Comparison of ENCODE assay signal across 1 cellular context in genomic region chr6:13524801-13525508, GRCh38.
TF ChIP-seq lines count a peak whose summit lies in the region.

No MANE protein-coding gene starts in this region.

TF ChIP-seq in GM23338, 12 proteins besides CTCF, POLR2A, EP300 and RAD21 (continued from another document):
- TF ChIP-seq, protein P1, sequence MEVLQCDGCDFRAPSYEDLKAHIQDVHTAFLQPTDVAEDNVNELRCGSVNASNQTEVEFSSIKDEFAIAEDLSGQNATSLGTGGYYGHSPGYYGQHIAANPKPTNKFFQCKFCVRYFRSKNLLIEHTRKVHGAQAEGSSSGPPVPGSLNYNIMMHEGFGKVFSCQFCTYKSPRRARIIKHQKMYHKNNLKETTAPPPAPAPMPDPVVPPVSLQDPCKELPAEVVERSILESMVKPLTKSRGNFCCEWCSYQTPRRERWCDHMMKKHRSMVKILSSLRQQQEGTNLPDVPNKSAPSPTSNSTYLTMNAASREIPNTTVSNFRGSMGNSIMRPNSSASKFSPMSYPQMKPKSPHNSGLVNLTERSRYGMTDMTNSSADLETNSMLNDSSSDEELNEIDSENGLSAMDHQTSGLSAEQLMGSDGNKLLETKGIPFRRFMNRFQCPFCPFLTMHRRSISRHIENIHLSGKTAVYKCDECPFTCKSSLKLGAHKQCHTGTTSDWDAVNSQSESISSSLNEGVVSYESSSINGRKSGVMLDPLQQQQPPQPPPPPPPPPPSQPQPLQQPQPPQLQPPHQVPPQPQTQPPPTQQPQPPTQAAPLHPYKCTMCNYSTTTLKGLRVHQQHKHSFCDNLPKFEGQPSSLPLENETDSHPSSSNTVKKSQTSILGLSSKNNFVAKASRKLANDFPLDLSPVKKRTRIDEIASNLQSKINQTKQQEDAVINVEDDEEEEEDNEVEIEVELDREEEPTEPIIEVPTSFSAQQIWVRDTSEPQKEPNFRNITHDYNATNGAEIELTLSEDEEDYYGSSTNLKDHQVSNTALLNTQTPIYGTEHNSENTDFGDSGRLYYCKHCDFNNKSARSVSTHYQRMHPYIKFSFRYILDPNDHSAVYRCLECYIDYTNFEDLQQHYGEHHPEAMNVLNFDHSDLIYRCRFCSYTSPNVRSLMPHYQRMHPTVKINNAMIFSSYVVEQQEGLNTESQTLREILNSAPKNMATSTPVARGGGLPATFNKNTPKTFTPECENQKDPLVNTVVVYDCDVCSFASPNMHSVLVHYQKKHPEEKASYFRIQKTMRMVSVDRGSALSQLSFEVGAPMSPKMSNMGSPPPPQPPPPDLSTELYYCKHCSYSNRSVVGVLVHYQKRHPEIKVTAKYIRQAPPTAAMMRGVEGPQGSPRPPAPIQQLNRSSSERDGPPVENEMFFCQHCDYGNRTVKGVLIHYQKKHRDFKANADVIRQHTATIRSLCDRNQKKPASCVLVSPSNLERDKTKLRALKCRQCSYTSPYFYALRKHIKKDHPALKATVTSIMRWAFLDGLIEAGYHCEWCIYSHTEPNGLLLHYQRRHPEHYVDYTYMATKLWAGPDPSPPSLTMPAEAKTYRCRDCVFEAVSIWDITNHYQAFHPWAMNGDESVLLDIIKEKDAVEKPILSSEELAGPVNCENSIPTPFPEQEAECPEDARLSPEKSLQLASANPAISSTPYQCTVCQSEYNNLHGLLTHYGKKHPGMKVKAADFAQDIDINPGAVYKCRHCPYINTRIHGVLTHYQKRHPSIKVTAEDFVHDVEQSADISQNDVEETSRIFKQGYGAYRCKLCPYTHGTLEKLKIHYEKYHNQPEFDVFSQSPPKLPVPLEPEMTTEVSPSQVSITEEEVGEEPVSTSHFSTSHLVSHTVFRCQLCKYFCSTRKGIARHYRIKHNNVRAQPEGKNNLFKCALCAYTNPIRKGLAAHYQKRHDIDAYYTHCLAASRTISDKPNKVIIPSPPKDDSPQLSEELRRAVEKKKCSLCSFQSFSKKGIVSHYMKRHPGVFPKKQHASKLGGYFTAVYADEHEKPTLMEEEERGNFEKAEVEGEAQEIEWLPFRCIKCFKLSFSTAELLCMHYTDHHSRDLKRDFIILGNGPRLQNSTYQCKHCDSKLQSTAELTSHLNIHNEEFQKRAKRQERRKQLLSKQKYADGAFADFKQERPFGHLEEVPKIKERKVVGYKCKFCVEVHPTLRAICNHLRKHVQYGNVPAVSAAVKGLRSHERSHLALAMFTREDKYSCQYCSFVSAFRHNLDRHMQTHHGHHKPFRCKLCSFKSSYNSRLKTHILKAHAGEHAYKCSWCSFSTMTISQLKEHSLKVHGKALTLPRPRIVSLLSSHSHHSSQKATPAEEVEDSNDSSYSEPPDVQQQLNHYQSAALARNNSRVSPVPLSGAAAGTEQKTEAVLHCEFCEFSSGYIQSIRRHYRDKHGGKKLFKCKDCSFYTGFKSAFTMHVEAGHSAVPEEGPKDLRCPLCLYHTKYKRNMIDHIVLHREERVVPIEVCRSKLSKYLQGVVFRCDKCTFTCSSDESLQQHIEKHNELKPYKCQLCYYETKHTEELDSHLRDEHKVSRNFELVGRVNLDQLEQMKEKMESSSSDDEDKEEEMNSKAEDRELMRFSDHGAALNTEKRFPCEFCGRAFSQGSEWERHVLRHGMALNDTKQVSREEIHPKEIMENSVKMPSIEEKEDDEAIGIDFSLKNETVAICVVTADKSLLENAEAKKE (CRISPR knock-in tag; IDR thresholded peaks at IDR 0.05) = no peak
- no peak for TF ChIP-seq NANOG (IDR thresholded peaks at IDR 0.05; ENCODE audit: borderline replicate concordance)
- no peak for TF ChIP-seq ETS1 (IDR thresholded peaks at IDR 0.05)
